ENCODE assay signal across 9 cellular contexts in genomic region chr12:62817556-62818271, GRCh38.
DNase-seq lines count a peak whose midpoint lies in the region; ATAC-seq, FAIRE-seq and TF ChIP-seq lines count a peak whose summit lies in the region.
"Had no signal": no experiment of that assay in that cellular context is flagged by ENCODE, and none has a peak within 500 bp of the region (broad histone marks: within the 10 kb centered on the region; RNA-seq: fewer than 3 reads in every experiment).

No MANE protein-coding gene starts in this region.

- no TSS peak for BruUV-seq in K562 (replicated peaks; lab: Mats Ljungman, UMichigan)

- ATAC-seq in SK-N-SH treated with all-trans-retinoic acid at 6 μM for 48 hours (0 out of 3 replicates have a peak, but pooled peaks have one; percentile 27), K562 (peak; percentile 86), upper lobe of right lung (peak; percentile 12), GM21447 (IDR thresholded peaks at IDR 0.05; ENCODE audit: unreplicated experiment) (no peak), HG03159 (IDR thresholded peaks at IDR 0.05; ENCODE audit: unreplicated experiment) (no peak)

- TF ChIP-seq EP300 in SK-N-SH (IDR thresholded peaks at IDR 0.05; ENCODE audit: borderline replicate concordance in 1 of 2, low read depth in 1 of 2, low read length in 1 of 2) (no peak), K562 (IDR thresholded peaks at IDR 0.05; ENCODE audit: low read length) (no peak)

- no peaks in the 10 kb centered on the region for H3K9me1 ChIP-seq in K562 (ENCODE audit: control insufficient read depth, insufficient read depth, low read length)

- H3K4me2 ChIP-seq in SK-N-SH (no peak overlapping the region), K562 (ENCODE audit: insufficient read depth, low read length) (peak overlapping the region; percentile 36)

- H3K27ac ChIP-seq in SK-N-SH (ENCODE audit: low read depth in 2 of 2, low read length in 1 of 2) (no peak overlapping the region), K562 (ENCODE audit: extremely low read depth, low read depth, low read length) (peak overlapping the region; percentile 30; the same call in 2 of the 3 replicates), upper lobe of right lung (peak overlapping the region; percentile 36)

- H3K36me3 ChIP-seq in SK-N-SH (replicated peaks in 1 of 2; ENCODE audit: control insufficient read depth in 1 of 2, insufficient read depth in 2 of 2, low read length in 1 of 2) (no peaks in the 10 kb centered on the region), K562 (ENCODE audit: control insufficient read depth, insufficient read depth, low read length) (no peaks in the 10 kb centered on the region), upper lobe of right lung (no peaks in the 10 kb centered on the region)

- H3K27me3 ChIP-seq in SK-N-SH (ENCODE audit: insufficient read depth) (peaks cover 32% of the 10 kb centered on the region; the same call in 1 of the 2 replicates), K562 (ENCODE audit: control insufficient read depth in 2 of 2, insufficient read depth in 2 of 2, low read length in 2 of 2) (no peaks in the 10 kb centered on the region; a peak in 1 of 5 replicates), upper lobe of right lung (no peaks in the 10 kb centered on the region)

- no peaks in the 10 kb centered on the region for H3K79me2 ChIP-seq in SK-N-SH (ENCODE audit: insufficient read depth)
- no peaks in the 10 kb centered on the region for H3K79me2 ChIP-seq in K562 (ENCODE audit: control insufficient read depth, insufficient read depth, low read length)

- POLR2A ChIA-PET in SK-N-SH (lab: Yijun Ruan, JAX) (no interaction called here), K562 (lab: Yijun Ruan, JAX) (interaction anchor here (1.0 kb wide), 1 partner anchor 13 kb away, joined by 3 read pairs; no protein-coding TSS in a partner anchor)

- FAIRE-seq in K562 (lab: Jason Lieb, UNC): no peak

- TF ChIP-seq RAD21 in SK-N-SH (IDR thresholded peaks at IDR 0.05; ENCODE audit: low read length) (no peak), K562 (CRISPR knock-in tag; conservative IDR thresholded peaks at IDR 0.05 in 1 of 2, IDR thresholded peaks at IDR 0.05 in 1 of 2) (no peak)

- in situ Hi-C loops in K562 (cut with MboI): no loop called here

- CTCF ChIA-PET in SK-N-SH (lab: Yijun Ruan, JAX): interaction anchor here (1.3 to 1.4 kb wide), 2 partner anchors 18 to 381 kb away, joined by 3 to 5 read pairs; no protein-coding TSS in a partner anchor
- CTCF ChIA-PET in K562 (lab: Yijun Ruan, JAX; ENCODE audit: low intra/inter-chr PET ratio): no interaction called here

- no peak for DNase-seq in SK-N-SH
- DNase-seq in K562 (ENCODE audit: extremely low read depth in 1 of 4, low spot score in 3 of 4): peak in 2 of 4 experiments; percentile 32 to 38
- peak; percentile 90 for DNase-seq in iris pigment epithelial cell (ENCODE audit: low read depth)
- no peak for DNase-seq in upper lobe of right lung
- no peak for DNase-seq in SW 1271 (lab: John Stamatoyannopoulos, UW)
- DNase-seq: activated T-cell treated with anti-CD3 and anti-CD28 coated beads, Interleukin-2, amount 50 U/mL, for 24 hours had no signal

- no peaks in the 10 kb centered on the region for H3K9me2 ChIP-seq in SK-N-SH

- TF ChIP-seq CTCF in SK-N-SH (IDR thresholded peaks at IDR 0.05): no peak
- no peak for TF ChIP-seq CTCF in K562 (IDR thresholded peaks at IDR 0.05 in 2 of 3, conservative IDR thresholded peaks at IDR 0.05 in 1 of 3; ENCODE audit: insufficient read depth in 2 of 3, low read depth in 1 of 3, low read length in 3 of 3)
- no peak for TF ChIP-seq CTCF in upper lobe of right lung (IDR thresholded peaks at IDR 0.05)

- H3K9ac ChIP-seq in SK-N-SH (no peak overlapping the region), K562 (ENCODE audit: insufficient read depth in 1 of 2, low read depth in 2 of 2, low read length in 2 of 2) (no peak overlapping the region)

- no peak overlapping the region for H3K4me3 ChIP-seq in SK-N-SH (ENCODE audit: low read depth in 2 of 2, low read length in 1 of 2)
- no peak overlapping the region for H3K4me3 ChIP-seq in K562
- peak overlapping the region; percentile 16 for H3K4me3 ChIP-seq in upper lobe of right lung

- H2AFZ ChIP-seq in SK-N-SH (ENCODE audit: low read depth) (no peak overlapping the region), K562 (ENCODE audit: low read depth, low read length) (peak overlapping the region; percentile 48; the same call in 1 of the 2 replicates)

- H3K4me1 ChIP-seq in SK-N-SH (ENCODE audit: control insufficient read depth in 1 of 2, insufficient read depth in 2 of 2, low read depth in 1 of 2, low read length in 1 of 2): peaks cover 0 to 3% of the 10 kb centered on the region in 2 experiments; a peak in 2 of 4 replicates
- peaks cover 0 to 11% of the 10 kb centered on the region in 2 experiments; a peak in 3 of 5 replicates for H3K4me1 ChIP-seq in K562 (replicated peaks in 1 of 2; ENCODE audit: control insufficient read depth in 2 of 2, insufficient read depth in 2 of 2, low read length in 2 of 2)
- H3K4me1 ChIP-seq in upper lobe of right lung: peaks cover 12% of the 10 kb centered on the region

- WGBS in SK-N-SH (ENCODE audit: low lambda C conversion rate): 54% methylated on average over 9 of the region's 9 CpGs
- 17% methylated on average over 9 of the region's 9 CpGs for WGBS in K562 (ENCODE audit: insufficient coverage, low coverage, missing lambda C conversion rate)

- intact Hi-C loops in K562 (cut with micrococcal nuclease): loop anchor here (5.0 kb wide), 2 partner anchors 95 to 165 kb away; no protein-coding TSS in a partner anchor
- intact Hi-C loops in upper lobe of right lung (cut with DNase I): no loop called here

- H4K20me1 ChIP-seq in SK-N-SH (ENCODE audit: insufficient read depth) (no peaks in the 10 kb centered on the region), K562 (replicated peaks; ENCODE audit: control insufficient read depth, insufficient read depth, low read length) (no peaks in the 10 kb centered on the region)

- no peak for TF ChIP-seq POLR2A in K562 (conservative IDR thresholded peaks at IDR 0.05)

- H3K9me3 ChIP-seq in SK-N-SH: no peaks in the 10 kb centered on the region
- H3K9me3 ChIP-seq in K562 (replicated peaks; ENCODE audit: control insufficient read depth, insufficient read depth, low read depth, low read length): no peaks in the 10 kb centered on the region
- H3K9me3 ChIP-seq in upper lobe of right lung: no peaks in the 10 kb centered on the region

- H3F3A ChIP-seq in SK-N-SH (replicated peaks; ENCODE audit: insufficient read depth): no peaks in the 10 kb centered on the region

TF ChIP-seq in SK-N-SH treated with all-trans-retinoic acid at 6 μM for 48 hours, 23 proteins besides CTCF, POLR2A, EP300 and RAD21 (continues in another document):
- TF ChIP-seq TCF4 (CRISPR knock-in tag; IDR thresholded peaks at IDR 0.05; ENCODE audit: borderline replicate concordance) (no peak), RARB (CRISPR knock-in tag; IDR thresholded peaks at IDR 0.05) (no peak)
- TF ChIP-seq, protein P1, sequence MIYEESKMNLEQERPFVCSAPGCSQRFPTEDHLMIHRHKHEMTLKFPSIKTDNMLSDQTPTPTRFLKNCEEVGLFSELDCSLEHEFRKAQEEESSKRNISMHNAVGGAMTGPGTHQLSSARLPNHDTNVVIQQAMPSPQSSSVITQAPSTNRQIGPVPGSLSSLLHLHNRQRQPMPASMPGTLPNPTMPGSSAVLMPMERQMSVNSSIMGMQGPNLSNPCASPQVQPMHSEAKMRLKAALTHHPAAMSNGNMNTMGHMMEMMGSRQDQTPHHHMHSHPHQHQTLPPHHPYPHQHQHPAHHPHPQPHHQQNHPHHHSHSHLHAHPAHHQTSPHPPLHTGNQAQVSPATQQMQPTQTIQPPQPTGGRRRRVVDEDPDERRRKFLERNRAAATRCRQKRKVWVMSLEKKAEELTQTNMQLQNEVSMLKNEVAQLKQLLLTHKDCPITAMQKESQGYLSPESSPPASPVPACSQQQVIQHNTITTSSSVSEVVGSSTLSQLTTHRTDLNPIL (CRISPR knock-in tag; IDR thresholded peaks at IDR 0.05; ENCODE audit: low read depth): no peak

TF ChIP-seq in SK-N-SH, 30 proteins besides CTCF, POLR2A, EP300 and RAD21 (continues in another document):
- TF ChIP-seq MAX (IDR thresholded peaks at IDR 0.05; ENCODE audit: low read depth): no peak
- TF ChIP-seq GATA2 (CRISPR knock-in tag; IDR thresholded peaks at IDR 0.05): no peak

TF ChIP-seq in K562, 482 proteins besides CTCF, POLR2A, EP300 and RAD21 (continues in another document):
- TF ChIP-seq CTBP1 (IDR thresholded peaks at IDR 0.05; ENCODE audit: borderline replicate concordance) (peak; percentile 19; the same call in 1 of the 2 replicates), EGR1 (conservative IDR thresholded peaks at IDR 0.05) (peak; percentile 70), CHCHD3 (CRISPR knock-in tag; IDR thresholded peaks at IDR 0.05) (no peak), SMARCB1 (IDR thresholded peaks at IDR 0.05; ENCODE audit: insufficient read length, low read depth) (no peak), ZC3H4 (CRISPR knock-in tag; IDR thresholded peaks at IDR 0.05; ENCODE audit: borderline replicate concordance) (no peak), SIN3B (IDR thresholded peaks at IDR 0.05; ENCODE audit: low read depth) (no peak), CBFA2T3 (IDR thresholded peaks at IDR 0.05) (peak; percentile 19; the same call in 1 of the 2 replicates), FOXJ3 (CRISPR knock-in tag; IDR thresholded peaks at IDR 0.05) (no peak)
- TF ChIP-seq, protein P2, sequence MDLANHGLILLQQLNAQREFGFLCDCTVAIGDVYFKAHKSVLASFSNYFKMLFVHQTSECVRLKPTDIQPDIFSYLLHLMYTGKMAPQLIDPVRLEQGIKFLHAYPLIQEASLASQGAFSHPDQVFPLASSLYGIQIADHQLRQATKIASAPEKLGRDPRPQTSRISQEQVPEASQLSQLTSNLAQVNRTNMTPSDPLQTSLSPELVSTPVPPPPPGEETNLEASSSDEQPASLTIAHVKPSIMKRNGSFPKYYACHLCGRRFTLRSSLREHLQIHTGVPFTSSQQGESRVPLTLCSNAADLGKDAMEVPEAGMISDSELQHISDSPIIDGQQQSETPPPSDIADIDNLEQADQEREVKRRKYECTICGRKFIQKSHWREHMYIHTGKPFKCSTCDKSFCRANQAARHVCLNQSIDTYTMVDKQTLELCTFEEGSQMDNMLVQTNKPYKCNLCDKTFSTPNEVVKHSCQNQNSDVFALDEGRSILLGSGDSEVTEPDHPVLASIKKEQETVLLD (IDR thresholded peaks at IDR 0.05): no peak

Comparison
In these comparisons a context has a peak if more than half of its experiments do, and no peak if none do; other contexts are left out.
1. ATAC-seq: peak in SK-N-SH treated with all-trans-retinoic acid at 6 μM for 48 hours (single experiment), K562 (single experiment) and upper lobe of right lung (single experiment); none in GM21447 (single experiment) and HG03159 (single experiment).
2. H3K27ac ChIP-seq: peak in K562 (single experiment) and upper lobe of right lung (single experiment); none in SK-N-SH (0 of 2).